Comparison of ENCODE assay signal across 1 cellular context in genomic region chr20:17985388-17986018, GRCh38.
TF ChIP-seq lines count a peak whose summit lies in the region.

No MANE protein-coding gene starts in this region.

TF ChIP-seq in HepG2, 621 proteins besides CTCF, POLR2A, EP300 and RAD21 (continued from another document and continues in another):
- peak; percentile 77; the same call in 1 of the 2 replicates for TF ChIP-seq THRA (CRISPR knock-in tag; IDR thresholded peaks at IDR 0.05; ENCODE audit: borderline replicate concordance)
- no peak; the same call in 1 of the 2 replicates for TF ChIP-seq ZNF460 (CRISPR knock-in tag; IDR thresholded peaks at IDR 0.05; ENCODE audit: borderline replicate concordance)
- peak; percentile 56; the same call in 1 of the 2 replicates for TF ChIP-seq TBX2 (CRISPR knock-in tag; IDR thresholded peaks at IDR 0.05; ENCODE audit: borderline replicate concordance)
- no peak for TF ChIP-seq ZBTB14 (CRISPR knock-in tag; IDR thresholded peaks at IDR 0.05)
- TF ChIP-seq ZFP1 (CRISPR knock-in tag; IDR thresholded peaks at IDR 0.05), result peak; percentile 85; the same call in 1 of the 2 replicates
- TF ChIP-seq AHDC1 (CRISPR knock-in tag; IDR thresholded peaks at IDR 0.05; ENCODE audit: borderline replicate concordance), result peak; percentile 84
- TF ChIP-seq HOXA9 (CRISPR knock-in tag; IDR thresholded peaks at IDR 0.05; ENCODE audit: borderline replicate concordance), result no peak
- peak; percentile 88 for TF ChIP-seq ZBTB34 (CRISPR knock-in tag; IDR thresholded peaks at IDR 0.05)
- TF ChIP-seq SAP130 (CRISPR knock-in tag; IDR thresholded peaks at IDR 0.05; ENCODE audit: low read depth), result peak; percentile 97
- TF ChIP-seq DNMT3B (CRISPR knock-in tag; conservative IDR thresholded peaks at IDR 0.05), result no peak
- no peak for TF ChIP-seq HOXD1 (CRISPR knock-in tag; IDR thresholded peaks at IDR 0.05)
- TF ChIP-seq RBFOX2 (IDR thresholded peaks at IDR 0.05; ENCODE audit: low read depth, low read length), result 0 out of 2 replicates have a peak, but pooled peaks have one; percentile 41
- peak; percentile 93 for TF ChIP-seq IRF2 (CRISPR knock-in tag; IDR thresholded peaks at IDR 0.05)
- no peak for TF ChIP-seq NRL (CRISPR knock-in tag; IDR thresholded peaks at IDR 0.05; ENCODE audit: borderline replicate concordance)
- TF ChIP-seq PAXIP1 (CRISPR knock-in tag; conservative IDR thresholded peaks at IDR 0.05), result peak; percentile 88
- TF ChIP-seq SRY (CRISPR knock-in tag; IDR thresholded peaks at IDR 0.05), result no peak
- peak; percentile 88 for TF ChIP-seq MED1 (CRISPR knock-in tag; IDR thresholded peaks at IDR 0.05)
- TF ChIP-seq NFKBIZ (CRISPR knock-in tag; IDR thresholded peaks at IDR 0.05), result peak; percentile 82; the same call in 1 of the 2 replicates
- no peak for TF ChIP-seq TP53 (CRISPR knock-in tag; conservative IDR thresholded peaks at IDR 0.05)
- TF ChIP-seq ZNF598 (CRISPR knock-in tag; IDR thresholded peaks at IDR 0.05; ENCODE audit: borderline replicate concordance), result no peak
- TF ChIP-seq CHCHD3 (CRISPR knock-in tag; IDR thresholded peaks at IDR 0.05), result no peak
- peak; percentile 95 to 97 for TF ChIP-seq MAFK (conservative IDR thresholded peaks at IDR 0.05 in 1 of 2, IDR thresholded peaks at IDR 0.05 in 1 of 2; ENCODE audit: low read length in 2 of 2)
- no peak for TF ChIP-seq ATRX (CRISPR knock-in tag; IDR thresholded peaks at IDR 0.05; ENCODE audit: borderline replicate concordance)
- TF ChIP-seq SKIL (CRISPR knock-in tag; IDR thresholded peaks at IDR 0.05; ENCODE audit: borderline replicate concordance), result no peak
- TF ChIP-seq EZH2 (conservative IDR thresholded peaks at IDR 0.05; ENCODE audit: low read depth, low read length), result no peak
- TF ChIP-seq HHEX (CRISPR knock-in tag; IDR thresholded peaks at IDR 0.05), result 0 out of 2 replicates have a peak, but pooled peaks have one; percentile 61
- TF ChIP-seq SMARCE1 (IDR thresholded peaks at IDR 0.05; ENCODE audit: borderline replicate concordance), result no peak
- TF ChIP-seq RBAK (CRISPR knock-in tag; IDR thresholded peaks at IDR 0.05), result peak; percentile 53; the same call in 1 of the 2 replicates
- TF ChIP-seq RFX1 (IDR thresholded peaks at IDR 0.05), result no peak
- TF ChIP-seq ZNF562 (CRISPR knock-in tag; IDR thresholded peaks at IDR 0.05; ENCODE audit: borderline replicate concordance), result no peak
- 0 out of 2 replicates have a peak, but pooled peaks have one; percentile 17 for TF ChIP-seq ZNF382 (CRISPR knock-in tag; IDR thresholded peaks at IDR 0.05; ENCODE audit: borderline replicate concordance)
- TF ChIP-seq DDIT3 (CRISPR knock-in tag; IDR thresholded peaks at IDR 0.05), result no peak
- TF ChIP-seq ZSCAN5A (CRISPR knock-in tag; IDR thresholded peaks at IDR 0.05; ENCODE audit: borderline replicate concordance), result peak; percentile 93; the same call in 1 of the 2 replicates
- TF ChIP-seq TRAFD1 (CRISPR knock-in tag; IDR thresholded peaks at IDR 0.05; ENCODE audit: borderline replicate concordance), result no peak
- no peak for TF ChIP-seq ZNF30 (CRISPR knock-in tag; IDR thresholded peaks at IDR 0.05)
- TF ChIP-seq ZFP36L1 (CRISPR knock-in tag; IDR thresholded peaks at IDR 0.05), result peak; percentile 65; the same call in 1 of the 2 replicates
- TF ChIP-seq NCOA1 (CRISPR knock-in tag; IDR thresholded peaks at IDR 0.05), result 0 out of 2 replicates have a peak, but pooled peaks have one; percentile 53
- TF ChIP-seq MYPOP (CRISPR knock-in tag; IDR thresholded peaks at IDR 0.05), result no peak; the same call in 1 of the 2 replicates
- no peak for TF ChIP-seq RBM39 (IDR thresholded peaks at IDR 0.05; ENCODE audit: low read depth, low read length, poor library complexity, severe bottlenecking)
- no peak for TF ChIP-seq ZNF496 (CRISPR knock-in tag; IDR thresholded peaks at IDR 0.05; ENCODE audit: insufficient replicate concordance)
